ENCODE assay signal across 8 cellular contexts in the genomic region with DNA sequence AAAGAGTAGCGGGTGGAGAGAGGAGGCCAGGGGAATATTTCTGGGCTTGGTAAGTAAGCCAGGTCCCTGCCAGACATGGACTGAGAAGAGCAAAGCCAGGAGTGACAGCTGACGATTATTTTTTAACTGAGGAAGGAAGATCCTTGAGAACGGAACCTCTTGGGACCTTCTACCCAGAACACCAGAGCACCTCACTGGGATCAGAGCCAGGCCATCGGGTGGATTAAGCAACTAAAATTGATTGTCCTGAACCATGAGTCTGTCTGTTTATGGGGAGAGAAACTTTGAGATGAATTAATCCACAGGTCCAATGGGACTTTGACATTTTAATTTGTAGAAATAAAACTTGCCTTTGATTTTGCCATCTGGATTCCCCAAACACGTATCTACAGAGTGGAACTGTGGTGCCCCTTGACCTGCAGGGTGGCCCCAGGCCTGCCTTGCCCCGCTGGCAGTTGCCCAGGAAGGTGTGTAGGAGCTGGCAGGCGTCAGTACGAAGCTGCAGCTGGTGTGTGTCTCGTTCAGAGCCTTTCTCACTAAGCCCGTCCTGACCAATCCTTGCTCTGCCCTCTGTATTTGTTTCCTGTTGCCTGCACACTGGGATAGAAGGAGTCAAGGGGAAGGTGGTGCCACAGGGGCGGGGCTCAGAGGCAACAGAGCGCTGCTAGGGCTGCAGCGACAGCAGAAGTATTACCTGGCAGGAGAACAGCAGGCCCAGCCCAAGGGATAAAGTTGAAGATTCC. TPM values are rescaled to one million over a fixed set of nuclear protein-coding genes. Genes with fewer than 3 reads are reported as not detected.
DNase-seq lines count a peak whose midpoint lies in the region; ATAC-seq, FAIRE-seq and TF ChIP-seq lines count a peak whose summit lies in the region.

No MANE protein-coding gene starts in this region.

- DNase-seq in cardiac muscle cell (ENCODE audit: low read depth in 1 of 2, low spot score in 1 of 2), result peak; percentile 52 to 57
- no peak for DNase-seq in cardiac septum (ENCODE audit: low spot score)
- peak; percentile 63 for DNase-seq in SK-N-DZ (ENCODE audit: low spot score)
- DNase-seq in keratinocyte (ENCODE audit: low read depth, low spot score), result no peak
- DNase-seq in uterus, result peak; percentile 54 to 65
- DNase-seq in tibial nerve (ENCODE audit: low spot score in 2 of 2), result no peak

- peaks cover 4% of the 10 kb centered on the region for H3K9me1 ChIP-seq in keratinocyte (ENCODE audit: control insufficient read depth, extremely low read depth, insufficient read depth, low read length)

- no peak for FAIRE-seq in keratinocyte (lab: Jason Lieb, UNC)

- no peak for TF ChIP-seq POLR2A in uterus (IDR thresholded peaks at IDR 0.05)
- TF ChIP-seq POLR2A in tibial nerve (IDR thresholded peaks at IDR 0.05), result no peak

- no peak overlapping the region for H2AFZ ChIP-seq in keratinocyte (ENCODE audit: control insufficient read depth, low read length)

- peaks cover 15% of the 10 kb centered on the region for H3K27me3 ChIP-seq in cardiac muscle cell
- no peaks in the 10 kb centered on the region for H3K27me3 ChIP-seq in keratinocyte (ENCODE audit: control insufficient read depth, extremely low read depth, insufficient read depth, low read length)
- H3K27me3 ChIP-seq in uterus, result no peaks in the 10 kb centered on the region
- no peaks in the 10 kb centered on the region for H3K27me3 ChIP-seq in tibial nerve

- no peak overlapping the region for H3K4me3 ChIP-seq in cardiac muscle cell
- no peak overlapping the region for H3K4me3 ChIP-seq in keratinocyte (ENCODE audit: control insufficient read depth in 2 of 3, extremely low read depth in 1 of 3, insufficient read depth in 2 of 3, low read depth in 1 of 3, low read length in 3 of 3)
- no peak overlapping the region for H3K4me3 ChIP-seq in uterus
- H3K4me3 ChIP-seq in tibial nerve, result no peak overlapping the region

- no peaks in the 10 kb centered on the region for H3K79me2 ChIP-seq in keratinocyte (ENCODE audit: control insufficient read depth, insufficient read depth, low read length)

- H3K27ac ChIP-seq in cardiac muscle cell, result no peak overlapping the region
- H3K27ac ChIP-seq in keratinocyte (ENCODE audit: control insufficient read depth, insufficient read depth, low read length), result peak overlapping the region; percentile 62
- H3K27ac ChIP-seq in uterus, result peak overlapping the region in 1 of 2 donors; percentile 67
- peak overlapping the region in 1 of 4 donors; percentile 3 for H3K27ac ChIP-seq in tibial nerve

- dilution Hi-C loops in keratinocyte (cut with MboI; ENCODE audit: extremely low pct_ligation_motif_present, low sequenced_read_pairs), result no loop called here

- no peaks in the 10 kb centered on the region for H3K4me1 ChIP-seq in cardiac muscle cell (ENCODE audit: low read depth)
- peaks cover 66% of the 10 kb centered on the region for H3K4me1 ChIP-seq in keratinocyte (ENCODE audit: control insufficient read depth, extremely low read depth, insufficient read depth, low read length)
- H3K4me1 ChIP-seq in uterus, result peaks cover 0 to 7% of the 10 kb centered on the region in 2 donors
- H3K4me1 ChIP-seq in tibial nerve, result peaks cover 0 to 10% (median 3%) of the 10 kb centered on the region in 4 donors

- H3K36me3 ChIP-seq in cardiac muscle cell, result no peaks in the 10 kb centered on the region
- H3K36me3 ChIP-seq in keratinocyte (ENCODE audit: control insufficient read depth in 2 of 2, extremely low read depth in 1 of 2, insufficient read depth in 2 of 2, low read length in 2 of 2), result no peaks in the 10 kb centered on the region
- H3K36me3 ChIP-seq in uterus, result no peaks in the 10 kb centered on the region
- peaks cover 0 to 7% (median 0%) of the 10 kb centered on the region in 3 donors for H3K36me3 ChIP-seq in tibial nerve

- TF ChIP-seq CTCF in cardiac muscle cell (IDR thresholded peaks at IDR 0.05; ENCODE audit: low read depth, low read length) (no peak), keratinocyte (optimal IDR thresholded peaks at IDR 0.05 in 1 of 3, IDR thresholded peaks at IDR 0.05 in 1 of 3, conservative IDR thresholded peaks at IDR 0.05 in 1 of 3; ENCODE audit: extremely low read depth in 1 of 3, insufficient read depth in 2 of 3, low read length in 3 of 3) (no peak), uterus (IDR thresholded peaks at IDR 0.05) (no peak), tibial nerve (IDR thresholded peaks at IDR 0.05) (no peak)

- intact Hi-C loops in cardiac septum (cut with DNase I), result no loop called here
- intact Hi-C loops in uterus (cut with DNase I; ENCODE audit: low total_unique reads), result no loop called here

- ATAC-seq in GM18909 (IDR thresholded peaks at IDR 0.05; ENCODE audit: poor library complexity, unreplicated experiment) (no peak), HG03457 (IDR thresholded peaks at IDR 0.05; ENCODE audit: unreplicated experiment) (no peak)

- WGBS in tibial nerve, 2 donors, result 32 to 40% methylated on average over 12 to 13 of the region's 13 CpGs

- H3K4me2 ChIP-seq in keratinocyte (ENCODE audit: control insufficient read depth, extremely low read depth, insufficient read depth, low read depth, low read length), result peak overlapping the region; percentile 11

- no peak for TF ChIP-seq EP300 in tibial nerve (IDR thresholded peaks at IDR 0.05)

- no peaks in the 10 kb centered on the region for H4K20me1 ChIP-seq in keratinocyte (ENCODE audit: control insufficient read depth, extremely low read depth, insufficient read depth, low read length)

- H3K9me3 ChIP-seq in cardiac muscle cell (ENCODE audit: low read depth) (no peaks in the 10 kb centered on the region), keratinocyte (ENCODE audit: control insufficient read depth, low read depth, low read length) (no peaks in the 10 kb centered on the region), uterus (no peaks in the 10 kb centered on the region), tibial nerve (no peaks in the 10 kb centered on the region)

- H3K9ac ChIP-seq in keratinocyte (ENCODE audit: control insufficient read depth, extremely low read depth, insufficient read depth, low read length), result peak overlapping the region; percentile 2

RNA-seq across cellular contexts. Expression of a gene that starts 5.0 kb away (rescaled TPM):
- total RNA-seq in cardiac muscle cell (not detected in 2 replicates), cardiac septum (not detected), uterus (under 1 TPM in 1 of 4 donors, not detected in 3; 0.37 TPM), tibial nerve (under 1 TPM in 1 of 4 donors, not detected in 3; 0.20 TPM)
- polyA plus RNA-seq in cardiac muscle cell (not detected in 2 replicates), keratinocyte (0.48 to 1.5 TPM (median 0.56 TPM) in 3 replicates)
- not detected in 2 replicates for polyA plus RNA-seq in SK-N-DZ (2014; cell fraction: cytosol; rRNA removed)
- not detected in 2 replicates for polyA plus RNA-seq in SK-N-DZ (2014; cell fraction: nucleus; rRNA removed)
- polyA plus RNA-seq in keratinocyte (2011; ENCODE audit: low read depth), result 0.19 TPM
- 0.72 and 1.5 TPM in 2 replicates for polyA plus RNA-seq in keratinocyte (2011; cell fraction: cytosol; rRNA removed)
- 0.14 and 0.53 TPM in 2 replicates for polyA plus RNA-seq in keratinocyte (2011; cell fraction: nucleus; rRNA removed)
- polyA plus RNA-seq in keratinocyte (2012; ENCODE audit: low replicate concordance), result 0.44 and 0.52 TPM in 2 replicates
- 0.99 to 2.5 TPM (median 1.0 TPM) in 3 replicates for polyA minus RNA-seq in keratinocyte
- polyA minus RNA-seq in keratinocyte (2011; cell fraction: cytosol; rRNA and poly(A)+ RNA removed), result not detected
- polyA minus RNA-seq in keratinocyte (2011; cell fraction: nucleus; rRNA and poly(A)+ RNA removed), result not detected in 2 replicates

RNA-seq across cellular contexts. Expression of a gene that starts 32.5 kb away (rescaled TPM):
- total RNA-seq in cardiac muscle cell, result 0.14 TPM in 1 of 2 replicates, not detected in the other
- polyA plus RNA-seq in cardiac muscle cell, result not detected in 2 replicates
- total RNA-seq in cardiac septum, result 0.32 TPM
- polyA plus RNA-seq in SK-N-DZ (2014; cell fraction: cytosol; rRNA removed), result 0.17 and 0.29 TPM in 2 replicates
- 4.3 TPM in 1 of 2 replicates, not detected in the other for polyA plus RNA-seq in SK-N-DZ (2014; cell fraction: nucleus; rRNA removed)
- polyA plus RNA-seq in keratinocyte, result 0.82 to 3.0 TPM (median 2.3 TPM) in 3 replicates
- polyA plus RNA-seq in keratinocyte (2011; ENCODE audit: low read depth), result 2.4 TPM
- polyA plus RNA-seq in keratinocyte (2011; cell fraction: cytosol; rRNA removed), result 1.1 and 2.6 TPM in 2 replicates
- 0.83 and 0.87 TPM in 2 replicates for polyA plus RNA-seq in keratinocyte (2011; cell fraction: nucleus; rRNA removed)
- 3.2 and 4.1 TPM in 2 replicates for polyA plus RNA-seq in keratinocyte (2012; ENCODE audit: low replicate concordance)
- polyA minus RNA-seq in keratinocyte, result 0.42 TPM in 1 of 3 replicates, not detected in the others
- polyA minus RNA-seq in keratinocyte (2011; cell fraction: cytosol; rRNA and poly(A)+ RNA removed), result not detected
- polyA minus RNA-seq in keratinocyte (2011; cell fraction: nucleus; rRNA and poly(A)+ RNA removed), result 0.39 TPM in 1 of 2 replicates, not detected in the other
- total RNA-seq in uterus, result 1 to 10 TPM in 2 of 4 donors, under 1 TPM in 1, not detected in 1; 0.97 to 3.6 (median 1.8) TPM
- under 1 TPM in 3 of 4 donors, not detected in 1; 0.39 to 0.66 (median 0.63) TPM for total RNA-seq in tibial nerve

RNA-seq across cellular contexts. Expression of a gene that starts 40.8 kb away (rescaled TPM):
- not detected in 2 replicates for total RNA-seq in cardiac muscle cell
- not detected in 2 replicates for polyA plus RNA-seq in cardiac muscle cell
- 1.5 TPM for total RNA-seq in cardiac septum
- not detected in 2 replicates for polyA plus RNA-seq in SK-N-DZ (2014; cell fraction: cytosol; rRNA removed)
- polyA plus RNA-seq in SK-N-DZ (2014; cell fraction: nucleus; rRNA removed), result not detected in 2 replicates
- polyA plus RNA-seq in keratinocyte, result not detected in 3 replicates
- not detected for polyA plus RNA-seq in keratinocyte (2011; ENCODE audit: low read depth)
- polyA plus RNA-seq in keratinocyte (2011; cell fraction: cytosol; rRNA removed), result not detected in 2 replicates
- polyA plus RNA-seq in keratinocyte (2011; cell fraction: nucleus; rRNA removed), result not detected in 2 replicates
- polyA plus RNA-seq in keratinocyte (2012; ENCODE audit: low replicate concordance), result not detected in 2 replicates
- polyA minus RNA-seq in keratinocyte, result not detected in 3 replicates
- not detected for polyA minus RNA-seq in keratinocyte (2011; cell fraction: cytosol; rRNA and poly(A)+ RNA removed)
- polyA minus RNA-seq in keratinocyte (2011; cell fraction: nucleus; rRNA and poly(A)+ RNA removed), result not detected in 2 replicates
- 1 to 10 TPM in 2 of 4 donors, under 1 TPM in 1, not detected in 1; 0.28 to 3.2 (median 1.1) TPM for total RNA-seq in uterus
- 1 to 10 TPM; 2.2 to 6.9 (median 3.7) TPM for total RNA-seq in tibial nerve

RNA-seq across cellular contexts. Expression of a gene that starts 57.8 kb away (rescaled TPM):
- 3.8 and 14.4 TPM in 2 replicates for total RNA-seq in cardiac muscle cell
- polyA plus RNA-seq in cardiac muscle cell, result 17.9 and 18.5 TPM in 2 replicates
- 103 TPM for total RNA-seq in cardiac septum
- polyA plus RNA-seq in SK-N-DZ (2014; cell fraction: cytosol; rRNA removed), result 195 and 211 TPM in 2 replicates
- polyA plus RNA-seq in SK-N-DZ (2014; cell fraction: nucleus; rRNA removed), result 87.6 and 96.3 TPM in 2 replicates
- polyA plus RNA-seq in keratinocyte, result 678 to 787 TPM (median 709 TPM) in 3 replicates
- polyA plus RNA-seq in keratinocyte (2011; ENCODE audit: low read depth), result 1,035 TPM
- polyA plus RNA-seq in keratinocyte (2011; cell fraction: cytosol; rRNA removed), result 759 and 902 TPM in 2 replicates
- 491 and 579 TPM in 2 replicates for polyA plus RNA-seq in keratinocyte (2011; cell fraction: nucleus; rRNA removed)
- 585 and 747 TPM in 2 replicates for polyA plus RNA-seq in keratinocyte (2012; ENCODE audit: low replicate concordance)
- polyA minus RNA-seq in keratinocyte, result 343 to 569 TPM (median 417 TPM) in 3 replicates
- polyA minus RNA-seq in keratinocyte (2011; cell fraction: cytosol; rRNA and poly(A)+ RNA removed), result 337 TPM
- polyA minus RNA-seq in keratinocyte (2011; cell fraction: nucleus; rRNA and poly(A)+ RNA removed), result 126 and 127 TPM in 2 replicates
- total RNA-seq in uterus, result 100 to 1,000 TPM; 113 to 246 (median 197) TPM
- 100 to 1,000 TPM; 149 to 205 (median 168) TPM for total RNA-seq in tibial nerve

Comparison
In these comparisons a context has a peak if more than half of its experiments do, and no peak if none do; other contexts are left out.
1. DNase-seq: peak in cardiac muscle cell (2 of 2), SK-N-DZ (single experiment) and uterus (2 of 2); none in cardiac septum (single experiment), keratinocyte (single experiment) and tibial nerve (0 of 2).